In the genomic region with DNA sequence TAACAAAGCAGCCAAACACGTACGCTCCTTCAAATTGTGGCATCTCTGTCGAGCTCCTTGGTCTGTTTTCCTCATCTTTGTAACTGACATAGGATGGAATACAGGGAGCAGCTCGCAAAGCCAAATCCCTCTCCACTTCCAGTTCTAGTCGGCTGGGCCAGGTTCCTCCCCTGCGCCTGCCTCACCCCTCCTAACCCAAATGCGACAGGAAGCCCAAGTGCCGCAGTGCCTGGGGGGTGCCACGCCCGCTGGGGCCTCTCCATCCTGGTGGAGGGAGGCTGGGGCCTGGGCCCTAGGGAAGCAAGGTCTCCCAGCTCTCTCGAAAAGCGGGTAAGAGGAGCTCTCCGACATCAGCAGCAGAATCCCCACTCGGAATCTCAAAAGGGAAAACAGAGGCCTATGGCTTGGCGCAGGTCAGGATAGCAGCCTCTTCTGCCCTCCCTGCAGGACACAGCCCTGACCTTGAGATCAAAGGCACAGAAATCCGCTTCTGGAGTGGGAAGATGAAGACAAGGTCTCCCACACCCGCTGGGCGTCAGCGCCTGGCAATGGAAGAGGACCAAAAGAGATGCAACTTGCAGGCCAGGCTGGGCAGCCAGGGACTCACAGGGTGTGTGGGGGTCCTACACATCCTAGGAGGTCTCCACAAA, we compare ENCODE assay signal across 2 cellular contexts.
TF ChIP-seq lines count a peak whose summit lies in the region.

No MANE protein-coding gene starts in this region.

TF ChIP-seq in HCT116, 20 proteins besides CTCF, POLR2A, EP300 and RAD21:
- TF ChIP-seq TCF7L2 (IDR thresholded peaks at IDR 0.05; ENCODE audit: borderline replicate concordance, extremely low read depth, insufficient read depth, insufficient read length) = peak; percentile 45
- TF ChIP-seq ZNF274 (IDR thresholded peaks at IDR 0.05; ENCODE audit: low read depth, low read length) = no peak
TF ChIP-seq in HCT116: peak in this region for 1.

TF ChIP-seq in H1, 55 proteins besides CTCF, POLR2A, EP300 and RAD21:
- TF ChIP-seq SP1 (IDR thresholded peaks at IDR 0.05; ENCODE audit: low read depth, low read length) = no peak
- TF ChIP-seq KDM4A (IDR thresholded peaks at IDR 0.05; ENCODE audit: low read depth, low read length, severe bottlenecking) = peak; percentile 8
- no peak for TF ChIP-seq EZH2 (IDR thresholded peaks at IDR 0.05; ENCODE audit: low read depth, low read length, severe bottlenecking)
- 0 out of 2 replicates have a peak, but pooled peaks have one; percentile 7 for TF ChIP-seq KDM1A (IDR thresholded peaks at IDR 0.05; ENCODE audit: borderline replicate concordance, low read length)
